Comparison of ENCODE assay signal across 18 cellular contexts in the genomic region with DNA sequence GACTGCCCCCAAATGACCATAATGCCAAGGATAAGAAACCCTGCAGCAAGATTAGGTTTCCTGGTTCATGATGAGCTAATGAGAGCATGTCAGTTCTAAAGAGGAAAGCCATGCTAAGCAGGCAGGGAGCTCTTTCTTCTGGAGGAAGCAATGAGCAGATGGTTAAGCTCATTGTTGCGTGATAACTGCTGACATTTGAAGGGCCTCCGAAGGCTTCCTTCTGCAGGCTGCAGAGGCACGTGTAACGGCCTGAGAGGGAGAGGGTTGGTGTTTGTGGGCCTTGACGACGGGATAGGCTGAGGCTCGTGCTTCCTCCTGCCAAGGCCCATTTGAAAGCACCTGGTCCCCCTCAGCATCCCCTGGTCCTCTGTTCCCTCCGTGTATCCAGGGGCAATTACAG.
A peak's percentile ranks its signal among the peaks of the same experiment; 100 is the strongest.
DNase-seq lines count a peak whose midpoint lies in the region; ATAC-seq and TF ChIP-seq lines count a peak whose summit lies in the region.
"Had no signal": no experiment of that assay in that cellular context is flagged by ENCODE, and none has a peak within 500 bp of the region (broad histone marks: within the 10 kb centered on the region; RNA-seq: fewer than 3 reads in every experiment).

No MANE protein-coding gene starts in this region.

- H3K27ac ChIP-seq in WERI-Rb-1 (peak overlapping the region; percentile 51; the same call in 1 of the 2 replicates), thyroid gland (peak overlapping the region in 1 of 3 donors; percentile 51)
- H3K27ac ChIP-seq: ascending aorta had no signal

- H3K36me3 ChIP-seq in WERI-Rb-1, result peaks cover 10% of the 10 kb centered on the region
- peaks cover 21 to 23% of the 10 kb centered on the region in 2 donors for H3K36me3 ChIP-seq in thyroid gland

- H3K9me3 ChIP-seq in WERI-Rb-1 (ENCODE audit: severe bottlenecking) (no peaks in the 10 kb centered on the region), thyroid gland (no peaks in the 10 kb centered on the region)
- H3K9me3 ChIP-seq: ascending aorta, esophagus muscularis mucosa had no signal

- H3K9me3 Mint-ChIP-seq in nephron progenitor cell, result no peaks in the 10 kb centered on the region
- H3K9me3 Mint-ChIP-seq: CD4-positive, alpha-beta T cell; dendritic cell treated with granulocyte-macrophage colony-stimulating factor and Interleukin-4, amounts not matched to agents 40 ng/mL and 50 ng/mL, for 4 days had no signal

- DNase-seq in NCI-H2029 (lab: John Stamatoyannopoulos, UW) (peak; percentile 6), NCI-H2029 treated with DMSO at 0.1 percent for 48 hours (lab: John Stamatoyannopoulos, UW) (no peak), NCI-H1694 treated with DMSO at 0.1 percent for 48 hours (lab: John Stamatoyannopoulos, UW) (peak; percentile 32), WERI-Rb-1 (peak; percentile 83), nephron progenitor cell (no peak), thyroid gland (no peak), putamen (ENCODE audit: low spot score) (no peak)
- DNase-seq: activated CD8-positive, alpha-beta memory T cell treated with anti-CD3 and anti-CD28 coated beads, Interleukin-2, amount 10 ng/mL, durations not matched to agents 7 days and 5 days; activated effector memory CD4-positive, alpha-beta T cell treated with anti-CD3 and anti-CD28 coated beads, Interleukin-2, amount 50 U/mL, for 16 hours; CD4-positive, alpha-beta T cell; hippocampal formation; left colon; NCI-H1105 treated with DMSO at 0.1 percent for 48 hours had no signal

- peak overlapping the region; percentile 76 for H3K27ac Mint-ChIP-seq in nephron progenitor cell
- H3K27ac Mint-ChIP-seq: activated CD8-positive, alpha-beta memory T cell treated with anti-CD3 and anti-CD28 coated beads, Interleukin-2, amount 10 ng/mL, durations not matched to agents 7 days and 5 days; CD4-positive, alpha-beta T cell; dendritic cell treated with granulocyte-macrophage colony-stimulating factor and Interleukin-4, amounts not matched to agents 40 ng/mL and 50 ng/mL, for 4 days had no signal

- H3K4me1 Mint-ChIP-seq in nephron progenitor cell, result peaks cover 9% of the 10 kb centered on the region
- H3K4me1 Mint-ChIP-seq: activated CD8-positive, alpha-beta memory T cell treated with anti-CD3 and anti-CD28 coated beads, Interleukin-2, amount 10 ng/mL, durations not matched to agents 7 days and 5 days had no signal

- no peak overlapping the region for H3K4me3 Mint-ChIP-seq in nephron progenitor cell
- H3K4me3 Mint-ChIP-seq: activated CD8-positive, alpha-beta memory T cell treated with anti-CD3 and anti-CD28 coated beads, Interleukin-2, amount 10 ng/mL, durations not matched to agents 7 days and 5 days; CD4-positive, alpha-beta T cell; dendritic cell treated with granulocyte-macrophage colony-stimulating factor and Interleukin-4, amounts not matched to agents 40 ng/mL and 50 ng/mL, for 4 days had no signal

- ATAC-seq in HG02852 (IDR thresholded peaks at IDR 0.05; ENCODE audit: unreplicated experiment), result no peak
- ATAC-seq: activated CD8-positive, alpha-beta memory T cell treated with anti-CD3 and anti-CD28 coated beads, Interleukin-2, amount 10 ng/mL, durations not matched to agents 7 days and 5 days; HCT116; left colon had no signal

- H3K27me3 Mint-ChIP-seq in nephron progenitor cell (ENCODE audit: low read depth, poor library complexity), result no peaks in the 10 kb centered on the region
- H3K27me3 Mint-ChIP-seq: activated CD8-positive, alpha-beta memory T cell treated with anti-CD3 and anti-CD28 coated beads, Interleukin-2, amount 10 ng/mL, durations not matched to agents 7 days and 5 days; dendritic cell treated with granulocyte-macrophage colony-stimulating factor and Interleukin-4, amounts not matched to agents 40 ng/mL and 50 ng/mL, for 4 days had no signal

- 71 to 78% methylated on average over 8 of the region's 8 CpGs for WGBS in thyroid gland, 2 donors

- H3K27me3 ChIP-seq in WERI-Rb-1 (ENCODE audit: insufficient read depth, low read depth, severe bottlenecking) (no peaks in the 10 kb centered on the region), thyroid gland (no peaks in the 10 kb centered on the region)
- H3K27me3 ChIP-seq: ascending aorta, esophagus muscularis mucosa had no signal

- intact Hi-C loops in thyroid gland (cut with DNase I), result no loop called here

- peaks cover 42% of the 10 kb centered on the region for H3K36me3 Mint-ChIP-seq in nephron progenitor cell (ENCODE audit: low read depth)
- H3K36me3 Mint-ChIP-seq: activated CD8-positive, alpha-beta memory T cell treated with anti-CD3 and anti-CD28 coated beads, Interleukin-2, amount 10 ng/mL, durations not matched to agents 7 days and 5 days had no signal

- TF ChIP-seq CTCF in WERI-Rb-1 (IDR thresholded peaks at IDR 0.05; ENCODE audit: low read depth, low read length), result no peak
- no peak for TF ChIP-seq CTCF in nephron progenitor cell (IDR thresholded peaks at IDR 0.05)
- TF ChIP-seq CTCF in thyroid gland (IDR thresholded peaks at IDR 0.05), result no peak

- H3K4me3 ChIP-seq in WERI-Rb-1 (ENCODE audit: low read depth, low read length) (no peak overlapping the region), thyroid gland (replicated peaks in 1 of 3) (no peak overlapping the region)
- H3K4me3 ChIP-seq: ascending aorta, esophagus muscularis mucosa had no signal

- no peak for TF ChIP-seq POLR2A in thyroid gland (IDR thresholded peaks at IDR 0.05)

- H3K4me1 ChIP-seq in thyroid gland, result peaks cover 14 to 21% of the 10 kb centered on the region in 2 donors
- H3K4me1 ChIP-seq: ascending aorta had no signal

Comparison
In these comparisons a context has a peak if more than half of its experiments do, and no peak if none do; other contexts are left out.
1. DNase-seq: peak in NCI-H2029 (single experiment), NCI-H1694 treated with DMSO at 0.1 percent for 48 hours (single experiment) and WERI-Rb-1 (single experiment); none in NCI-H2029 treated with DMSO at 0.1 percent for 48 hours (single experiment), nephron progenitor cell (single experiment), thyroid gland (0 of 2) and putamen (single experiment).